37 cellular contexts compared by ENCODE assay signal in the genomic region with DNA sequence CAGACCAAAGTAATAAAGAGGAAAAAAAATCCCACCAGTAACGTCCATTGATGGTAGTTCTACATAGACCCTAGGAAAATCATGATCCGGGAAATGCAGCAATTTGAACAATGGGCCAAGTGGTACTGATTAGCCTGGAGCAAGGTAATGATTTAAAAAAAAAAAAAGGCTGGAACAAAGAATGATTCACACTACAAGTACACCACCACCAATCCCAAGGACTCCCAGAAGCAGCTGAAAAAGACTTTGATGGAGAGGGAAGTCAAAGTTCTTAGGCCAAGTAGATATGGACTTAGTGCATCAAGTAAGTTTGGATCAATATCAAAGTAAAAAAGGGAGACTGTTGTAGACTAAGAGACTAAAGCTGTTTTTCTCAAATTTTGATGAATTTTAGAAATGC. TPM values are rescaled to one million over a fixed set of nuclear protein-coding genes. Genes with fewer than 3 reads are reported as not detected.
"Had no signal": no experiment of that assay in that cellular context is flagged by ENCODE, and none has a peak within 500 bp of the region (broad histone marks: within the 10 kb centered on the region; RNA-seq: fewer than 3 reads in every experiment).

No MANE protein-coding gene starts in this region.

- DNase-seq: Karpas-422, Kasumi-1, MG63, MM.1S, MV-4-11, NCI-H1048, NCI-H1092, NCI-H1092 treated with DMSO at 0.1 percent for 48 hours, NCI-H1105, NCI-H1105 treated with DMSO at 0.1 percent for 48 hours, NCI-H1417, NCI-H1417 treated with DMSO at 0.1 percent for 48 hours, NCI-H1436, NCI-H1436 treated with DMSO at 0.1 percent for 48 hours, NCI-H146, NCI-H1694, NCI-H1694 treated with DMSO at 0.1 percent for 48 hours, NCI-H187, NCI-H187 treated with DMSO at 0.1 percent for 48 hours, NCI-H1930, NCI-H2029, NCI-H2029 treated with DMSO at 0.1 percent for 48 hours, NCI-H2081, NCI-H2081 treated with DMSO at 0.1 percent for 48 hours, NCI-H2107, NCI-H2171, NCI-H2171 treated with DMSO at 0.1 percent for 48 hours, NCI-H2227 treated with DMSO at 0.1 percent for 48 hours, NCI-H226, NCI-H345, NCI-H446, NCI-H446 treated with DMSO at 0.1 percent for 48 hours, NCI-H510A had no signal

RNA-seq across cellular contexts. Expression of a gene that starts 52.4 kb away (rescaled TPM):
- total RNA-seq: LHCN-M2, M059J, MCF 10A, NCI-H460 had no signal
